In the genomic region with DNA sequence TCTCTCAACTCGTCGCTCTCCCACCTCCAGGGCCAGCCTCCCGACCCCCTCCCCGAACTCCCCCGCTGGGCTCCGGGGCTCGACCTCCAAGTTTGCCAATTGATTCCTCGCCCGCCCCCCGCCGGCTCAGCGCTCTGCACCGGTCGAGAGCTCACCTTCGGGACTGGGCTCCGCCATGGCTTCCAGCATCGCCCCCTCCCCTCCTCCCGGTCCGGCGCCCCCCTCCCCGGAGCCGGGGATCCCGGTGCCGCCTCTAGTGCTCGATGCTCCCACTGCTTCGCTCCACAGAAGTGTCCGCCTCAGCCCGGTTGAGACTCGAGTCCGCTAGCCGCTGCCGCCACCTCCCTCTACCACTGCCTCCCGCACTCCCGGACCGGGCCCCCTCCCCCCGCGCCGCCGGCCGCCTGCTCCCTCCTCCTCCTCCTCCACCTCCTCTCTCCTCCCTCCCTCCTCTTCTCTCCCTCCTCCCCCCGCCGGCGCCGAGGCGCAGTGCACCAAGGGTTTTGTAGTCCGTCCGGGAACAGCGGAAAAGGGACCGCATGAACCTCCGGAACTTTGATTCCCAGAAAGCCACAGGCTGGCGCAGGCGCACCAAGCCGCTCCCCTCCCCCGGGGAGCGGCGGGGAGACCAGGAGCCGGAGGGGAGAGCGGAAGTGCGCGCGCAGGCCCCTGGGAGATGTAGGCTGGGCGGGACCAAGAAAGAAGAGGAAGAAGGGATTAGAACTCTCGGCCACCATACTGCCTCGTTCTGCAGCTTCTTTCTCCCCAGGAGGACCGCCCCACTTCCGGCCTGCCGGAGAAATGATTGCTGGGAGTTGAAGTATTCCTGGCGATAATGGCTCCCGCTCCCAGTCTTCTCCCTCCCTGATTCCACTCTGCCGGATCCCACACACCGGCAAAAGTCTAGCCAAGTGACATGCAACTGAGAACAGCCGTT, we compare ENCODE assay signal across 8 cellular contexts. TPM values are rescaled to one million over a fixed set of nuclear protein-coding genes. Genes with fewer than 3 reads are reported as not detected.
DNase-seq lines count a peak whose midpoint lies in the region; ATAC-seq, FAIRE-seq and TF ChIP-seq lines count a peak whose summit lies in the region.

A gene (minus strand): TSS at position 367 of the 937 bp plus-strand sequence. CDS start 178 bp downstream, at position 189.

- TF ChIP-seq CTCF in chondrocyte (IDR thresholded peaks at IDR 0.05) (peak; percentile 10), keratinocyte (optimal IDR thresholded peaks at IDR 0.05 in 1 of 3, IDR thresholded peaks at IDR 0.05 in 1 of 3, conservative IDR thresholded peaks at IDR 0.05 in 1 of 3; ENCODE audit: extremely low read depth in 1 of 3, insufficient read depth in 2 of 3, low read length in 3 of 3) (no peak)

- peaks cover 64% of the 10 kb centered on the region for H3K4me1 Mint-ChIP-seq in chondrocyte (ENCODE audit: low read depth)

- FAIRE-seq in keratinocyte (lab: Jason Lieb, UNC) = peak; percentile 92

- peak; percentile 57 for ATAC-seq in GM19035 (IDR thresholded peaks at IDR 0.05; ENCODE audit: unreplicated experiment)
- ATAC-seq in HG03378 (IDR thresholded peaks at IDR 0.05; ENCODE audit: unreplicated experiment) = peak; percentile 42

- H3K79me2 ChIP-seq in keratinocyte (ENCODE audit: control insufficient read depth, insufficient read depth, low read length) = peaks cover 40% of the 10 kb centered on the region

- no peaks in the 10 kb centered on the region for H3K9me1 ChIP-seq in keratinocyte (ENCODE audit: control insufficient read depth, extremely low read depth, insufficient read depth, low read length)

- peak within 1 kb of the TSS; percentile 93 for H3K4me3 Mint-ChIP-seq in chondrocyte (ENCODE audit: unreplicated experiment)

- peak; percentile 99 for DNase-seq in AG08396 (ENCODE audit: low spot score)
- DNase-seq in NCI-H510A treated with DMSO at 0.1 percent for 48 hours (lab: John Stamatoyannopoulos, UW) = peak; percentile 99
- peak; percentile 94 to 96 for DNase-seq in activated CD4-positive, alpha-beta T cell treated with anti-CD3 and anti-CD28 coated beads for 24 hours (ENCODE audit: low read depth in 2 of 2)
- DNase-seq in chondrocyte (ENCODE audit: low spot score) = peak; percentile 100
- peak; percentile 94 for DNase-seq in keratinocyte (ENCODE audit: low read depth, low spot score)
- peak; percentile 94 to 96 for DNase-seq in stimulated activated CD4-positive, alpha-beta T cell treated with anti-CD3 and anti-CD28 coated beads, Interleukin-15, amount 100 ng/mL, for 1 hour (ENCODE audit: low read depth in 1 of 2, low spot score in 1 of 2)

- H3K27me3 Mint-ChIP-seq in chondrocyte (ENCODE audit: low read depth) = no peaks in the 10 kb centered on the region

- dilution Hi-C loops in keratinocyte (cut with MboI; ENCODE audit: extremely low pct_ligation_motif_present, low sequenced_read_pairs) = no loop called here

- H3K27ac ChIP-seq in keratinocyte (ENCODE audit: control insufficient read depth, insufficient read depth, low read length) = peak within 1 kb of the TSS; percentile 84

- no peaks in the 10 kb centered on the region for H3K27me3 ChIP-seq in keratinocyte (ENCODE audit: control insufficient read depth, extremely low read depth, insufficient read depth, low read length)

- H3K4me3 ChIP-seq in keratinocyte (ENCODE audit: control insufficient read depth in 2 of 3, extremely low read depth in 1 of 3, insufficient read depth in 2 of 3, low read depth in 1 of 3, low read length in 3 of 3) = peak within 1 kb of the TSS; percentile 87 to 95 (median 90)

- H3K9me3 Mint-ChIP-seq in chondrocyte (ENCODE audit: low read depth) = no peaks in the 10 kb centered on the region

- H2AFZ ChIP-seq in keratinocyte (ENCODE audit: control insufficient read depth, low read length) = no peak within 1 kb of the TSS

- peak within 1 kb of the TSS; percentile 94 for H3K27ac Mint-ChIP-seq in chondrocyte (ENCODE audit: unreplicated experiment)

- peaks cover 25% of the 10 kb centered on the region for H3K36me3 Mint-ChIP-seq in chondrocyte (ENCODE audit: low read depth)

- no peaks in the 10 kb centered on the region for H4K20me1 ChIP-seq in keratinocyte (ENCODE audit: control insufficient read depth, extremely low read depth, insufficient read depth, low read length)

- H3K36me3 ChIP-seq in keratinocyte (ENCODE audit: control insufficient read depth in 2 of 2, extremely low read depth in 1 of 2, insufficient read depth in 2 of 2, low read length in 2 of 2) = peaks cover 20 to 35% of the 10 kb centered on the region in 2 experiments

- peak within 1 kb of the TSS; percentile 97 for H3K9ac ChIP-seq in keratinocyte (ENCODE audit: control insufficient read depth, extremely low read depth, insufficient read depth, low read length)

- peaks cover 41% of the 10 kb centered on the region for H3K4me1 ChIP-seq in keratinocyte (ENCODE audit: control insufficient read depth, extremely low read depth, insufficient read depth, low read length)

- peak within 1 kb of the TSS; percentile 86 for H3K4me2 ChIP-seq in keratinocyte (ENCODE audit: control insufficient read depth, extremely low read depth, insufficient read depth, low read depth, low read length)

- no peaks in the 10 kb centered on the region for H3K9me3 ChIP-seq in keratinocyte (ENCODE audit: control insufficient read depth, low read depth, low read length)

RNA-seq across cellular contexts. Expression of the gene that starts here (rescaled TPM):
- 49.5 to 57.8 TPM (median 53.1 TPM) in 3 replicates for total RNA-seq in chondrocyte
- polyA plus RNA-seq in keratinocyte = 52.8 to 61.6 TPM (median 55.3 TPM) in 3 replicates
- 43.8 TPM for polyA plus RNA-seq in keratinocyte (2011; ENCODE audit: low read depth)
- polyA plus RNA-seq in keratinocyte (2011; cell fraction: cytosol; rRNA removed) = 50.2 and 55.4 TPM in 2 replicates
- 75.4 and 76.5 TPM in 2 replicates for polyA plus RNA-seq in keratinocyte (2011; cell fraction: nucleus; rRNA removed)
- polyA plus RNA-seq in keratinocyte (2012; ENCODE audit: low replicate concordance) = 45.3 and 50.3 TPM in 2 replicates
- polyA minus RNA-seq in keratinocyte = 41.1 to 77.5 TPM (median 49.7 TPM) in 3 replicates
- polyA minus RNA-seq in keratinocyte (2011; cell fraction: cytosol; rRNA and poly(A)+ RNA removed) = 36.1 TPM
- polyA minus RNA-seq in keratinocyte (2011; cell fraction: nucleus; rRNA and poly(A)+ RNA removed) = 41.4 and 42.0 TPM in 2 replicates

Comparison
In these comparisons a context has a peak if more than half of its experiments do, and no peak if none do; other contexts are left out.
1. Peak in every context shown above with its lines: DNase-seq, ATAC-seq, H3K4me3 ChIP-seq and H3K27ac ChIP-seq.